Comparison of ENCODE assay signal across 7 cellular contexts in genomic region chr7:24896031-24896433, GRCh38.
A peak's percentile ranks its signal among the peaks of the same experiment; 100 is the strongest.
DNase-seq lines count a peak whose midpoint lies in the region; ATAC-seq and TF ChIP-seq lines count a peak whose summit lies in the region.

No MANE protein-coding gene starts in this region.

- TF ChIP-seq POLR2A in spleen (IDR thresholded peaks at IDR 0.05), result no peak

- no peaks in the 10 kb centered on the region for H3K9me3 ChIP-seq in Loucy (ENCODE audit: insufficient read depth, low read depth, low read length)
- H3K9me3 ChIP-seq in spleen, result no peaks in the 10 kb centered on the region
- no peaks in the 10 kb centered on the region for H3K9me3 ChIP-seq in heart right ventricle

- H3K27me3 ChIP-seq in Loucy (ENCODE audit: insufficient read depth, low read length, poor library complexity, severe bottlenecking), result no peaks in the 10 kb centered on the region
- no peaks in the 10 kb centered on the region for H3K27me3 ChIP-seq in spleen (replicated peaks in 1 of 7)
- no peaks in the 10 kb centered on the region for H3K27me3 ChIP-seq in heart right ventricle

- H3K79me2 ChIP-seq in Loucy (ENCODE audit: insufficient read depth, low read length), result peaks cover 94% of the 10 kb centered on the region

- ATAC-seq in GM18870 (IDR thresholded peaks at IDR 0.05; ENCODE audit: unreplicated experiment) (peak; percentile 51), HG02571 (IDR thresholded peaks at IDR 0.05; ENCODE audit: unreplicated experiment) (peak; percentile 67), heart right ventricle (no peak)

- H3F3A ChIP-seq in Loucy (ENCODE audit: low read depth), result no peaks in the 10 kb centered on the region

- H3K36me3 ChIP-seq in Loucy (ENCODE audit: insufficient read depth, low read length), result peaks cover 7% of the 10 kb centered on the region; the same call in 1 of the 2 replicates
- H3K36me3 ChIP-seq in spleen, result peaks cover 0 to 8% (median 0%) of the 10 kb centered on the region in 6 donors
- peaks cover 0 to 3% (median 0%) of the 10 kb centered on the region in 9 donors for H3K36me3 ChIP-seq in heart right ventricle

- peak overlapping the region; percentile 20 for H3K4me2 ChIP-seq in Loucy (ENCODE audit: low read depth, low read length, poor library complexity, severe bottlenecking)

- intact Hi-C loops in spleen (cut with DNase I; ENCODE audit: low total_unique reads) (loop anchor here (10.0 kb wide), 1 partner anchor 169 kb away; no protein-coding TSS in a partner anchor), heart right ventricle (cut with DNase I) (loop anchor here in 2 of 10 donors (10.0 kb wide), 3 partner anchors 71 to 169 kb away; no protein-coding TSS in a partner anchor)

- H4K20me1 ChIP-seq in Loucy (ENCODE audit: insufficient read depth, low read length, poor library complexity, severe bottlenecking), result peaks cover 14% of the 10 kb centered on the region

- 22 to 32% (median 23%) methylated on average over 4 of the region's 4 CpGs for WGBS in spleen, 5 donors
- WGBS in heart right ventricle, 2 donors, result 65 to 66% methylated on average over 4 of the region's 4 CpGs

- H3K9ac ChIP-seq in Loucy (ENCODE audit: low read depth, low read length, poor library complexity, severe bottlenecking), result no peak overlapping the region

- TF ChIP-seq CTCF in Loucy (conservative IDR thresholded peaks at IDR 0.05; ENCODE audit: low read length), result peak; percentile 41
- TF ChIP-seq CTCF in spleen (IDR thresholded peaks at IDR 0.05 in 8 of 11, conservative IDR thresholded peaks at IDR 0.05 in 3 of 11), result peak in 6 of 11 experiments; percentile 16 to 40 (median 32)
- no peak for TF ChIP-seq CTCF in heart right ventricle (IDR thresholded peaks at IDR 0.05)

- H3K4me3 ChIP-seq in Loucy (ENCODE audit: low read length, poor library complexity, severe bottlenecking) (no peak overlapping the region), spleen (no peak overlapping the region), heart right ventricle (no peak overlapping the region)

- H3K27ac ChIP-seq in spleen (peak overlapping the region in 3 of 8 donors; percentile 12 to 56 (median 24)), heart right ventricle (no peak overlapping the region)

- no peak for DNase-seq in spleen
- no peak for DNase-seq in heart right ventricle
- DNase-seq in NCI-H1694 treated with DMSO at 0.1 percent for 48 hours (lab: John Stamatoyannopoulos, UW), result no peak
- no peak for DNase-seq in NCI-H2227 (lab: John Stamatoyannopoulos, UW; ENCODE audit: unreplicated experiment)

- H3K9me2 ChIP-seq in Loucy (replicated peaks; ENCODE audit: low read depth, low read length), result no peaks in the 10 kb centered on the region

- H2AFZ ChIP-seq in Loucy (ENCODE audit: low read length), result no peak overlapping the region

- H3K4me1 ChIP-seq in Loucy (ENCODE audit: insufficient read depth, low read length, poor library complexity, severe bottlenecking) (peaks cover 77% of the 10 kb centered on the region), spleen (peaks cover 0 to 46% (median 20%) of the 10 kb centered on the region in 6 donors), heart right ventricle (peaks cover 0 to 25% (median 0%) of the 10 kb centered on the region in 9 donors)

Comparison
In these comparisons a context has a peak if more than half of its experiments do, and no peak if none do; other contexts are left out.
1. ATAC-seq: peak in GM18870 (single experiment) and HG02571 (single experiment); none in heart right ventricle (0 of 8).
2. CTCF ChIP-seq: peak in Loucy (single experiment) and spleen (6 of 11); none in heart right ventricle (0 of 9).